Comparison of ENCODE assay signal across 20 cellular contexts in the genomic region with DNA sequence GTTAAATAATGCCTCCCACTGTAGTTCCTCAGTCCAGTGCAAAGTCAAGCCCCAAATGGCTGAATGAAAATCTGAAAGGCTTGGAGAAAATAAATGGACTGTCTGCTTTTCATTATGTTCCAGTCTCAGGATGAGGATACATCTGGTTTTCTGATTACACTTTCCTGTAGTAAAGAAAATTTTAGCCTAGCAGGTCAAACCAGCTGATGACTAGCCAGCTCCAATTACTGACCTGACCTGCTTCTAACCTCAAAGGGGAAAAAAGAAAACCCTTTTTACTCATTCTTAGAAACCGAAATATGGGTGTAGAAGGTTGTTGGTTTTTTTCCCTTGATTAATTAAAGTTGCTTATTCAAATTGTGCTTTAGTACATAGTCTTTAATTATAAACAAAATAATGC.
DNase-seq lines count a peak whose midpoint lies in the region; ATAC-seq and TF ChIP-seq lines count a peak whose summit lies in the region.
"Had no signal": no experiment of that assay in that cellular context is flagged by ENCODE, and none has a peak within 500 bp of the region (broad histone marks: within the 10 kb centered on the region; RNA-seq: fewer than 3 reads in every experiment).

No MANE protein-coding gene starts in this region.

- intact Hi-C loops in gastrocnemius medialis (cut with DNase I; ENCODE audit: low total_unique reads): no loop called here

- H3K4me3 ChIP-seq in HAP-1: no peak overlapping the region
- H3K4me3 ChIP-seq in gastrocnemius medialis: no peak overlapping the region
- H3K4me3 ChIP-seq: esophagus squamous epithelium, hepatocyte, spleen, suprapubic skin had no signal

- H3K27ac ChIP-seq in gastrocnemius medialis: no peak overlapping the region
- H3K27ac ChIP-seq: hepatocyte, spleen, suprapubic skin had no signal

- no peak for TF ChIP-seq POLR2A in gastrocnemius medialis (IDR thresholded peaks at IDR 0.05)

- H3K27me3 ChIP-seq in HAP-1 (ENCODE audit: low read depth) (peaks cover 3% of the 10 kb centered on the region; the same call in 1 of the 2 replicates), gastrocnemius medialis (no peaks in the 10 kb centered on the region)
- H3K27me3 ChIP-seq: esophagus squamous epithelium, hepatocyte, spleen, suprapubic skin had no signal

- H3K4me1 ChIP-seq in HAP-1 (no peaks in the 10 kb centered on the region; the same call in 1 of the 2 replicates), gastrocnemius medialis (no peaks in the 10 kb centered on the region)
- H3K4me1 ChIP-seq: spleen had no signal

- no peak for TF ChIP-seq CTCF in gastrocnemius medialis (IDR thresholded peaks at IDR 0.05 in 4 of 5, conservative IDR thresholded peaks at IDR 0.05 in 1 of 5)

- H3K9me3 ChIP-seq in HAP-1 (no peaks in the 10 kb centered on the region), gastrocnemius medialis (no peaks in the 10 kb centered on the region)
- H3K9me3 ChIP-seq: esophagus squamous epithelium, spleen, suprapubic skin had no signal

- no peak for ATAC-seq in gastrocnemius medialis
- no peak for ATAC-seq in GM19455 (IDR thresholded peaks at IDR 0.05; ENCODE audit: unreplicated experiment)
- ATAC-seq: natural killer cell treated with Interleukin-12 subunit alpha and Interleukin-12 subunit beta and Interleukin-15 and Interleukin-18, amount 100 ng/mL, for 72 hours had no signal

- in situ Hi-C loops in HAP-1 (cut with MboI; ENCODE audit: low sequenced_read_pairs): no loop called here
- in situ Hi-C loops in gastrocnemius medialis (cut with MboI; ENCODE audit: low sequenced_read_pairs in 4 of 4): no loop called here

- H3K36me3 ChIP-seq in HAP-1 (replicated peaks) (no peaks in the 10 kb centered on the region), gastrocnemius medialis (no peaks in the 10 kb centered on the region)
- H3K36me3 ChIP-seq: esophagus squamous epithelium, spleen, suprapubic skin had no signal

- DNase-seq in EH (ENCODE audit: low read depth) (peak; percentile 63), M059J (ENCODE audit: low read depth) (peak; percentile 55), dermis blood vessel endothelial cell (peak; percentile 74), lung microvascular endothelial cell (ENCODE audit: low read depth in 2 of 2) (peak; percentile 59 to 89), HAP-1 (ENCODE audit: low spot score in 2 of 2) (no peak), C1 segment of cervical spinal cord (lab: John Stamatoyannopoulos, UW) (no peak), gastrocnemius medialis (no peak)
- DNase-seq: activated CD4-positive, alpha-beta T cell treated with anti-CD3 and anti-CD28 coated beads, Interleukin-2, amount 50 U/mL, for 4 hours; activated naive CD4-positive, alpha-beta T cell treated with anti-CD3 and anti-CD28 coated beads, Interleukin-2, amount 10 ng/mL, durations not matched to agents 7 days and 5 days; Calu3; esophagus squamous epithelium; islet precursor cell; mesenchymal stem cell; NCI-H1436 treated with DMSO at 0.1 percent for 48 hours; NK-92 treated with Interleukin-12 subunit alpha and Interleukin-12 subunit beta, amount 100 ng/mL, for 24 hours; spleen had no signal

Comparison
In these comparisons a context has a peak if more than half of its experiments do, and no peak if none do; other contexts are left out.
1. DNase-seq: peak in EH (single experiment), M059J (single experiment), dermis blood vessel endothelial cell (single experiment) and lung microvascular endothelial cell (2 of 2); none in HAP-1 (0 of 2), C1 segment of cervical spinal cord (0 of 14) and gastrocnemius medialis (0 of 2).